In genomic region chr1:197198911-197199310, GRCh38 we compare ENCODE assay signal across 10 cellular contexts. TPM values are rescaled to one million over a fixed set of nuclear protein-coding genes. Genes with fewer than 3 reads are reported as not detected.
A peak's percentile ranks its signal among the peaks of the same experiment; 100 is the strongest.
DNase-seq lines count a peak whose midpoint lies in the region; ATAC-seq and TF ChIP-seq lines count a peak whose summit lies in the region.
"Had no signal": no experiment of that assay in that cellular context is flagged by ENCODE, and none has a peak within 500 bp of the region (broad histone marks: within the 10 kb centered on the region; RNA-seq: fewer than 3 reads in every experiment).

No MANE protein-coding gene starts in this region.

- no peak overlapping the region for H3K9ac ChIP-seq in MM.1S (ENCODE audit: low read length)
- H3K9ac ChIP-seq in neural cell (ENCODE audit: low read length) = no peak overlapping the region

- H3K4me1 ChIP-seq in CD8-positive, alpha-beta memory T cell (ENCODE audit: insufficient read depth, low read length) = peaks cover 60% of the 10 kb centered on the region
- peaks cover 19% of the 10 kb centered on the region for H3K4me1 ChIP-seq in MM.1S (ENCODE audit: low read length)

- no peak for TF ChIP-seq CTCF in MM.1S (IDR thresholded peaks at IDR 0.05; ENCODE audit: low read length)
- no peak for TF ChIP-seq CTCF in dorsolateral prefrontal cortex (IDR thresholded peaks at IDR 0.05 in 54 of 56, conservative IDR thresholded peaks at IDR 0.05 in 2 of 56; ENCODE audit: low read depth in 1 of 56, partially characterized antibody in 56 of 56)
- TF ChIP-seq CTCF in neural cell (IDR thresholded peaks at IDR 0.05; ENCODE audit: poor library complexity, severe bottlenecking) = no peak

- H3K27ac Mint-ChIP-seq in CD8-positive, alpha-beta memory T cell = peak overlapping the region in 2 of 8 donors; percentile 3 to 87

- H3K4me2 ChIP-seq in MM.1S (ENCODE audit: low read depth, low read length) (peak overlapping the region; percentile 9; the same call in 1 of the 2 replicates), neural cell (ENCODE audit: low read length) (peak overlapping the region; percentile 85)

- TF ChIP-seq EP300 in neural cell (conservative IDR thresholded peaks at IDR 0.05; ENCODE audit: poor library complexity, severe bottlenecking) = no peak

- no peaks in the 10 kb centered on the region for H3K36me3 ChIP-seq in CD8-positive, alpha-beta memory T cell (ENCODE audit: insufficient read depth, low read length)
- H3K36me3 ChIP-seq in MM.1S (replicated peaks; ENCODE audit: insufficient read depth, low read length) = no peaks in the 10 kb centered on the region
- H3K36me3 ChIP-seq in neural cell (ENCODE audit: insufficient read depth, low read length) = peaks cover under 1% of the 10 kb centered on the region

- H3K79me2 ChIP-seq in MM.1S (ENCODE audit: low read length) (peaks cover 8% of the 10 kb centered on the region; the same call in 1 of the 2 replicates), neural cell (replicated peaks; ENCODE audit: insufficient read depth, low read length) (peaks cover 62% of the 10 kb centered on the region)

- H3K9me3 Mint-ChIP-seq in CD8-positive, alpha-beta memory T cell = no peaks in the 10 kb centered on the region

- H3K9me2 ChIP-seq in MM.1S (replicated peaks; ENCODE audit: insufficient read depth, low read length) (no peaks in the 10 kb centered on the region), neural cell (ENCODE audit: insufficient read depth, low read length) (no peaks in the 10 kb centered on the region)

- ATAC-seq in HG03439 (IDR thresholded peaks at IDR 0.05; ENCODE audit: unreplicated experiment) = no peak
- no peak for ATAC-seq in HG02938 (IDR thresholded peaks at IDR 0.05; ENCODE audit: unreplicated experiment)
- no peak for ATAC-seq in GM19328 (IDR thresholded peaks at IDR 0.05; ENCODE audit: unreplicated experiment)

- no peaks in the 10 kb centered on the region for H3K27me3 ChIP-seq in CD8-positive, alpha-beta memory T cell (ENCODE audit: insufficient read depth, low read length, poor library complexity, severe bottlenecking)
- H3K27me3 ChIP-seq in MM.1S (replicated peaks; ENCODE audit: insufficient read depth, low read length) = no peaks in the 10 kb centered on the region
- H3K27me3 ChIP-seq in dorsolateral prefrontal cortex = no peaks in the 10 kb centered on the region
- H3K27me3 ChIP-seq in neural cell (ENCODE audit: insufficient read depth, low read depth, low read length) = no peaks in the 10 kb centered on the region

- no peak overlapping the region for H3K27ac ChIP-seq in CD8-positive, alpha-beta memory T cell (ENCODE audit: low read depth, low read length)
- H3K27ac ChIP-seq in MM.1S (ENCODE audit: low read length) (no peak overlapping the region), dorsolateral prefrontal cortex (no peak overlapping the region), neural cell (ENCODE audit: low read length) (no peak overlapping the region)

- H2AFZ ChIP-seq in MM.1S (ENCODE audit: low read length) = no peak overlapping the region
- H2AFZ ChIP-seq in neural cell (ENCODE audit: low read depth, low read length) = no peak overlapping the region

- peaks cover 0 to 14% (median 5%) of the 10 kb centered on the region in 3 donors for H3K36me3 Mint-ChIP-seq in CD8-positive, alpha-beta memory T cell

- POLR2A ChIA-PET in CD8-positive, alpha-beta memory T cell (lab: Charles Lee) = no interaction called here

- intact Hi-C loops in dorsolateral prefrontal cortex (cut with DNase I) = no loop called here

- CTCF ChIA-PET in CD8-positive, alpha-beta memory T cell (lab: Charles Lee) = no interaction called here

- TF ChIP-seq RAD21 in neural cell (conservative IDR thresholded peaks at IDR 0.05) = no peak

- peaks cover 0 to 2% of the 10 kb centered on the region in 2 donors for H3K27me3 Mint-ChIP-seq in CD8-positive, alpha-beta memory T cell

- H3K4me3 Mint-ChIP-seq in CD8-positive, alpha-beta memory T cell = peak overlapping the region; percentile 88 to 99 (median 95)

- no peak overlapping the region for H3K4me3 ChIP-seq in CD8-positive, alpha-beta memory T cell (ENCODE audit: low read length)
- H3K4me3 ChIP-seq in MM.1S (ENCODE audit: low read length) (no peak overlapping the region), dorsolateral prefrontal cortex (peak overlapping the region; percentile 11 to 98 (median 85)), neural cell (ENCODE audit: low read length) (peak overlapping the region; percentile 81)

- H3K9me3 ChIP-seq in CD8-positive, alpha-beta memory T cell (ENCODE audit: low read length) = no peaks in the 10 kb centered on the region
- H3K9me3 ChIP-seq in MM.1S (replicated peaks; ENCODE audit: insufficient read depth, low read length) (no peaks in the 10 kb centered on the region), neural cell (ENCODE audit: low read length) (no peaks in the 10 kb centered on the region)

- peaks cover 73 to 87% (median 81%) of the 10 kb centered on the region in 3 donors for H3K4me1 Mint-ChIP-seq in CD8-positive, alpha-beta memory T cell

- no peaks in the 10 kb centered on the region for H4K20me1 ChIP-seq in MM.1S (ENCODE audit: insufficient read depth, low read length)
- H4K20me1 ChIP-seq in neural cell (ENCODE audit: insufficient read depth) = no peaks in the 10 kb centered on the region

- no peak for DNase-seq in CD8-positive, alpha-beta memory T cell
- DNase-seq in MM.1S (no peak), dorsolateral prefrontal cortex (no peak), NCI-H146 treated with DMSO at 0.1 percent for 48 hours (lab: John Stamatoyannopoulos, UW; ENCODE audit: unreplicated experiment) (no peak)
- DNase-seq: activated CD8-positive, alpha-beta memory T cell treated with anti-CD3 and anti-CD28 coated beads for 24 hours; NCI-H2081 treated with DMSO at 0.1 percent for 48 hours had no signal

- H3F3A ChIP-seq in MM.1S (ENCODE audit: insufficient read depth, low read length) (0 out of 2 replicates have a peak, but pooled peaks cover 13% of the 10 kb centered on the region), neural cell (ENCODE audit: insufficient read depth, low read length, poor library complexity, severe bottlenecking) (no peaks in the 10 kb centered on the region)

TF ChIP-seq in neural cell, 6 proteins besides CTCF, POLR2A, EP300 and RAD21:
- no peak for TF ChIP-seq EZH2 (IDR thresholded peaks at IDR 0.05; ENCODE audit: borderline replicate concordance, insufficient read depth, low read length, poor library complexity, severe bottlenecking)
- TF ChIP-seq, protein P1, sequence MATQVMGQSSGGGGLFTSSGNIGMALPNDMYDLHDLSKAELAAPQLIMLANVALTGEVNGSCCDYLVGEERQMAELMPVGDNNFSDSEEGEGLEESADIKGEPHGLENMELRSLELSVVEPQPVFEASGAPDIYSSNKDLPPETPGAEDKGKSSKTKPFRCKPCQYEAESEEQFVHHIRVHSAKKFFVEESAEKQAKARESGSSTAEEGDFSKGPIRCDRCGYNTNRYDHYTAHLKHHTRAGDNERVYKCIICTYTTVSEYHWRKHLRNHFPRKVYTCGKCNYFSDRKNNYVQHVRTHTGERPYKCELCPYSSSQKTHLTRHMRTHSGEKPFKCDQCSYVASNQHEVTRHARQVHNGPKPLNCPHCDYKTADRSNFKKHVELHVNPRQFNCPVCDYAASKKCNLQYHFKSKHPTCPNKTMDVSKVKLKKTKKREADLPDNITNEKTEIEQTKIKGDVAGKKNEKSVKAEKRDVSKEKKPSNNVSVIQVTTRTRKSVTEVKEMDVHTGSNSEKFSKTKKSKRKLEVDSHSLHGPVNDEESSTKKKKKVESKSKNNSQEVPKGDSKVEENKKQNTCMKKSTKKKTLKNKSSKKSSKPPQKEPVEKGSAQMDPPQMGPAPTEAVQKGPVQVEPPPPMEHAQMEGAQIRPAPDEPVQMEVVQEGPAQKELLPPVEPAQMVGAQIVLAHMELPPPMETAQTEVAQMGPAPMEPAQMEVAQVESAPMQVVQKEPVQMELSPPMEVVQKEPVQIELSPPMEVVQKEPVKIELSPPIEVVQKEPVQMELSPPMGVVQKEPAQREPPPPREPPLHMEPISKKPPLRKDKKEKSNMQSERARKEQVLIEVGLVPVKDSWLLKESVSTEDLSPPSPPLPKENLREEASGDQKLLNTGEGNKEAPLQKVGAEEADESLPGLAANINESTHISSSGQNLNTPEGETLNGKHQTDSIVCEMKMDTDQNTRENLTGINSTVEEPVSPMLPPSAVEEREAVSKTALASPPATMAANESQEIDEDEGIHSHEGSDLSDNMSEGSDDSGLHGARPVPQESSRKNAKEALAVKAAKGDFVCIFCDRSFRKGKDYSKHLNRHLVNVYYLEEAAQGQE (IDR thresholded peaks at IDR 0.05; ENCODE audit: borderline replicate concordance) = no peak
- no peak for TF ChIP-seq MXI1 (conservative IDR thresholded peaks at IDR 0.05; ENCODE audit: poor library complexity, severe bottlenecking)
- no peak for TF ChIP-seq POLR2AphosphoS5 (IDR thresholded peaks at IDR 0.05)
- no peak for TF ChIP-seq TAF1 (IDR thresholded peaks at IDR 0.05; ENCODE audit: low read depth)
- no peak for TF ChIP-seq SMC3 (conservative IDR thresholded peaks at IDR 0.05; ENCODE audit: poor library complexity)

RNA-seq across cellular contexts. Expression of gene ZBTB41, which starts 2.2 kb away (rescaled TPM):
- 1 to 10 TPM; 4.7 TPM for total RNA-seq in CD8-positive, alpha-beta memory T cell
- 1.7 TPM for polyA plus RNA-seq in CD8-positive, alpha-beta memory T cell
- total RNA-seq in dorsolateral prefrontal cortex = 10 to 100 TPM; 23.4 to 36.9 (median 30.6) TPM
- polyA plus RNA-seq in neural cell = 22.7 and 25.5 TPM in 2 replicates
- 87.6 and 99.3 TPM in 2 replicates for polyA minus RNA-seq in neural cell

RNA-seq across cellular contexts. Expression of gene ASPM, which starts 52.4 kb away (rescaled TPM):
- 10 to 100 TPM; 18.3 to 19.2 TPM for total RNA-seq in CD8-positive, alpha-beta memory T cell
- polyA plus RNA-seq in CD8-positive, alpha-beta memory T cell = 0.15 TPM
- total RNA-seq in dorsolateral prefrontal cortex = under 1 TPM in 116 of 120 experiments, not detected in 4; 0.06 to 0.85 (median 0.23) TPM
- polyA plus RNA-seq in neural cell = 0.87 and 1.0 TPM in 2 replicates
- 1.7 and 3.7 TPM in 2 replicates for polyA minus RNA-seq in neural cell

Comparison
In these comparisons a context has a peak if more than half of its experiments do, and no peak if none do; other contexts are left out.
1. H3K4me3 ChIP-seq: peak in dorsolateral prefrontal cortex (59 of 59) and neural cell (single experiment); none in CD8-positive, alpha-beta memory T cell (single experiment) and MM.1S (single experiment).
2. RNA of gene ZBTB41, which starts 2.2 kb away (total RNA-seq): 23.4 to 36.9 TPM in dorsolateral prefrontal cortex; 4.7 TPM in CD8-positive, alpha-beta memory T cell; every median in the first group is over 4 times any median in the second.
3. RNA of gene ASPM, which starts 52.4 kb away (total RNA-seq): 18.3 to 19.2 TPM in CD8-positive, alpha-beta memory T cell; 0.06 to 0.85 TPM in dorsolateral prefrontal cortex; every median in the first group is over 10 times any median in the second.